28 cellular contexts compared by ENCODE assay signal in genomic region chr21:44835647-44835973, GRCh38.
"Had no signal": no experiment of that assay in that cellular context is flagged by ENCODE, and none has a peak within 500 bp of the region (broad histone marks: within the 10 kb centered on the region; RNA-seq: fewer than 3 reads in every experiment).

No MANE protein-coding gene starts in this region.

- H3K36me3 Mint-ChIP-seq: activated naive CD8-positive, alpha-beta T cell had no signal

- H3K27ac Mint-ChIP-seq: activated CD4-positive, alpha-beta memory T cell treated with anti-CD3 and anti-CD28 coated beads, Interleukin-2, amount 10 ng/mL, durations not matched to agents 7 days and 5 days; activated naive CD8-positive, alpha-beta T cell; activated T-helper 1 cell treated with anti-CD3 and anti-CD28 coated beads, Interleukin-12 subunit alpha, Interleukin-12 subunit beta, Interleukin-2, Interleukin-4 antibody, amounts not matched to agents 30 ng/mL and 10 ng/mL and 1 ng/mL, durations not matched to agents 14 hours and 24 hours and 36 hours; activated T-helper 2 cell treated with anti-CD3 and anti-CD28 coated beads, Interferon-gamma antibody, Interleukin-2, Interleukin-4, amounts not matched to agents 10 μg/mL and 5 μg/mL and 100 μg/mL, durations not matched to agents 14 hours and 24 hours and 36 hours; dendritic cell treated with granulocyte-macrophage colony-stimulating factor and Interleukin-4, amounts not matched to agents 40 ng/mL and 50 ng/mL, for 4 days; endodermal cell had no signal

- H3K27me3 Mint-ChIP-seq: activated CD4-positive, alpha-beta T cell treated with anti-CD3 and anti-CD28 coated beads, Interleukin-2, amount 10 ng/mL, durations not matched to agents 7 days and 5 days; activated naive CD8-positive, alpha-beta T cell had no signal

- H3K36me3 ChIP-seq: brain microvascular endothelial cell had no signal

- H3K4me1 Mint-ChIP-seq: endodermal cell had no signal

- H3K9me3 Mint-ChIP-seq: activated CD4-positive, alpha-beta memory T cell treated with anti-CD3 and anti-CD28 coated beads, Interleukin-2, amount 10 ng/mL, durations not matched to agents 7 days and 5 days; activated CD4-positive, alpha-beta T cell treated with anti-CD3 and anti-CD28 coated beads, Interleukin-2, amount 10 ng/mL, durations not matched to agents 7 days and 5 days; activated T-helper 1 cell treated with anti-CD3 and anti-CD28 coated beads, Interleukin-12 subunit alpha, Interleukin-12 subunit beta, Interleukin-2, Interleukin-4 antibody, amounts not matched to agents 30 ng/mL and 10 ng/mL and 1 ng/mL, durations not matched to agents 14 hours and 24 hours and 36 hours; activated T-helper 2 cell treated with anti-CD3 and anti-CD28 coated beads, Interferon-gamma antibody, Interleukin-2, Interleukin-4, amounts not matched to agents 10 μg/mL and 5 μg/mL and 100 μg/mL, durations not matched to agents 14 hours and 24 hours and 36 hours; central memory CD8-positive, alpha-beta T cell; dendritic cell treated with granulocyte-macrophage colony-stimulating factor and Interleukin-4, amounts not matched to agents 40 ng/mL and 50 ng/mL, for 4 days; endodermal cell had no signal

- H3K27ac ChIP-seq: brain microvascular endothelial cell, coronary artery, dorsolateral prefrontal cortex had no signal

- H3K4me3 Mint-ChIP-seq: activated CD4-positive, alpha-beta memory T cell treated with anti-CD3 and anti-CD28 coated beads, Interleukin-2, amount 10 ng/mL, durations not matched to agents 7 days and 5 days; activated CD4-positive, alpha-beta T cell treated with anti-CD3 and anti-CD28 coated beads, Interleukin-2, amount 10 ng/mL, durations not matched to agents 7 days and 5 days; activated naive CD8-positive, alpha-beta T cell; activated T-helper 1 cell treated with anti-CD3 and anti-CD28 coated beads, Interleukin-12 subunit alpha, Interleukin-12 subunit beta, Interleukin-2, Interleukin-4 antibody, amounts not matched to agents 30 ng/mL and 10 ng/mL and 1 ng/mL, durations not matched to agents 14 hours and 24 hours and 36 hours; central memory CD8-positive, alpha-beta T cell; dendritic cell treated with granulocyte-macrophage colony-stimulating factor and Interleukin-4, amounts not matched to agents 40 ng/mL and 50 ng/mL, for 4 days; endodermal cell had no signal

- H3K27me3 ChIP-seq: dorsolateral prefrontal cortex had no signal

- DNase-seq: activated CD4-positive, alpha-beta memory T cell treated with anti-CD3 and anti-CD28 coated beads, Interleukin-2, amount 10 ng/mL, durations not matched to agents 7 days and 5 days; activated CD4-positive, alpha-beta T cell treated with anti-CD3 and anti-CD28 coated beads for 1 hour; activated CD4-positive, alpha-beta T cell treated with anti-CD3 and anti-CD28 coated beads for 4 hours; activated CD4-positive, alpha-beta T cell treated with anti-CD3 and anti-CD28 coated beads, Interleukin-2, amount 10 ng/mL, durations not matched to agents 7 days and 5 days; activated CD4-positive, alpha-beta T cell treated with anti-CD3 and anti-CD28 coated beads, Interleukin-2, amount 50 U/mL, for 4 hours; activated CD8-positive, alpha-beta memory T cell treated with anti-CD3 and anti-CD28 coated beads for 24 hours; activated gamma-delta T cell treated with Interleukin-2 at 50 U/mL for 16 hours; activated naive CD4-positive, alpha-beta T cell treated with anti-CD3 and anti-CD28 coated beads, Interleukin-2, amount 50 U/mL, for 16 hours; activated naive CD4-positive, alpha-beta T cell treated with Interleukin-2 at 50 U/mL for 16 hours; activated T-cell treated with anti-CD3 and anti-CD28 coated beads, Interleukin-2, amount 50 U/mL, for 48 hours; amniotic stem cell; anterior cingulate cortex; brain microvascular endothelial cell; effector memory CD4-positive, alpha-beta T cell; endodermal cell; foreskin fibroblast; head of caudate nucleus; T-helper 2 cell had no signal

- FAIRE-seq: astrocyte, bronchial epithelial cell, frontal cortex had no signal

- H3K4me3 ChIP-seq: coronary artery, dorsolateral prefrontal cortex had no signal
